In genomic region chr3:195086885-195087284, GRCh38 we compare ENCODE assay signal across 19 cellular contexts.
DNase-seq lines count a peak whose midpoint lies in the region; ATAC-seq, FAIRE-seq and TF ChIP-seq lines count a peak whose summit lies in the region.
"Had no signal": no experiment of that assay in that cellular context is flagged by ENCODE, and none has a peak within 500 bp of the region (broad histone marks: within the 10 kb centered on the region; RNA-seq: fewer than 3 reads in every experiment).

No MANE protein-coding gene starts in this region.

- TF ChIP-seq CTCF in K562 (IDR thresholded peaks at IDR 0.05 in 2 of 3, conservative IDR thresholded peaks at IDR 0.05 in 1 of 3; ENCODE audit: insufficient read depth in 2 of 3, low read depth in 1 of 3, low read length in 3 of 3) (no peak), left lung (IDR thresholded peaks at IDR 0.05) (no peak)

- H3K4me2 ChIP-seq in K562 (ENCODE audit: insufficient read depth, low read length) = no peak overlapping the region

- intact Hi-C loops in K562 (cut with micrococcal nuclease) = no loop called here
- intact Hi-C loops in left lung (cut with DNase I) = no loop called here

- no peaks in the 10 kb centered on the region for H3K36me3 Mint-ChIP-seq in stimulated activated memory B cell treated with anti-CD40 and anti-IgM and Interleukin-4, amounts not matched to agents 10 μg/mL and 1 μg/mL and 100 μg/mL, for 72 hours
- H3K36me3 Mint-ChIP-seq: CD4-positive, alpha-beta memory T cell had no signal

- H3K36me3 ChIP-seq in HUES48 (ENCODE audit: control insufficient read depth, insufficient read depth, low read length) (no peaks in the 10 kb centered on the region), K562 (ENCODE audit: control insufficient read depth, insufficient read depth, low read length) (no peaks in the 10 kb centered on the region), left lung (no peaks in the 10 kb centered on the region)
- H3K36me3 ChIP-seq: ovary had no signal

- H3K27me3 ChIP-seq in HUES48 (ENCODE audit: control insufficient read depth, insufficient read depth, low read length) (no peaks in the 10 kb centered on the region), K562 (ENCODE audit: control insufficient read depth in 2 of 2, insufficient read depth in 2 of 2, low read length in 2 of 2) (no peaks in the 10 kb centered on the region), left lung (no peaks in the 10 kb centered on the region)
- H3K27me3 ChIP-seq: body of pancreas, ovary had no signal

- TF ChIP-seq RAD21 in K562 (CRISPR knock-in tag; conservative IDR thresholded peaks at IDR 0.05 in 1 of 2, IDR thresholded peaks at IDR 0.05 in 1 of 2) = no peak

- H4K20me1 ChIP-seq in K562 (replicated peaks; ENCODE audit: control insufficient read depth, insufficient read depth, low read length) = no peaks in the 10 kb centered on the region

- H3K27ac ChIP-seq in HUES48 (ENCODE audit: low read depth, low read length) (no peak overlapping the region), K562 (ENCODE audit: extremely low read depth, low read depth, low read length) (no peak overlapping the region), left lung (no peak overlapping the region)
- H3K27ac ChIP-seq: body of pancreas, ovary, SK-N-MC had no signal

- POLR2A ChIA-PET in K562 (lab: Yijun Ruan, JAX) = interaction anchor here (1.0 kb wide), 1 partner anchor 30 kb away, joined by 3 read pairs; no protein-coding TSS in a partner anchor

- H3K9ac ChIP-seq in HUES48 (ENCODE audit: low read depth, low read length) (peak overlapping the region; percentile 77; the same call in 1 of the 2 replicates), K562 (ENCODE audit: insufficient read depth in 1 of 2, low read depth in 2 of 2, low read length in 2 of 2) (peak overlapping the region in 1 of 2 experiments; percentile 35; a peak in 2 of 4 replicates)

- no peaks in the 10 kb centered on the region for H3K9me1 ChIP-seq in K562 (ENCODE audit: control insufficient read depth, insufficient read depth, low read length)

- no peak overlapping the region for H2AFZ ChIP-seq in K562 (ENCODE audit: low read depth, low read length)

- peak overlapping the region; percentile 77 for H3K27ac Mint-ChIP-seq in stimulated activated memory B cell treated with anti-CD40 and anti-IgM and Interleukin-4, amounts not matched to agents 10 μg/mL and 1 μg/mL and 100 μg/mL, for 72 hours

- 0 out of 2 replicates have a peak overlapping the region, but pooled peaks have one; percentile 65 for H3K4me3 ChIP-seq in HUES48 (ENCODE audit: low read depth, low read length)
- no peak overlapping the region for H3K4me3 ChIP-seq in K562
- H3K4me3 ChIP-seq in left lung = no peak overlapping the region
- H3K4me3 ChIP-seq: body of pancreas, GM12878, SK-N-MC had no signal

- no peaks in the 10 kb centered on the region for H3K79me2 ChIP-seq in K562 (ENCODE audit: control insufficient read depth, insufficient read depth, low read length)

- H3K4me1 Mint-ChIP-seq in stimulated activated memory B cell treated with anti-CD40 and anti-IgM and Interleukin-4, amounts not matched to agents 10 μg/mL and 1 μg/mL and 100 μg/mL, for 72 hours = peaks cover 9% of the 10 kb centered on the region

- CTCF ChIA-PET in K562 (lab: Yijun Ruan, JAX; ENCODE audit: low intra/inter-chr PET ratio) = no interaction called here

- no peak for FAIRE-seq in K562 (lab: Jason Lieb, UNC)
- FAIRE-seq: GM12878 had no signal

- no peaks in the 10 kb centered on the region for H3K27me3 Mint-ChIP-seq in stimulated activated memory B cell treated with anti-CD40 and anti-IgM and Interleukin-4, amounts not matched to agents 10 μg/mL and 1 μg/mL and 100 μg/mL, for 72 hours
- H3K27me3 Mint-ChIP-seq: CD4-positive, alpha-beta memory T cell; stimulated activated naive B cell treated with anti-CD40 and anti-IgM and Interleukin-4, amounts not matched to agents 10 μg/mL and 1 μg/mL and 100 μg/mL, for 72 hours had no signal

- WGBS in K562 (ENCODE audit: insufficient coverage, low coverage, missing lambda C conversion rate) = 84% methylated on average over 9 of the region's 13 CpGs

- TF ChIP-seq POLR2A in K562 (conservative IDR thresholded peaks at IDR 0.05) = no peak

- H3K4me3 Mint-ChIP-seq in stimulated activated memory B cell treated with anti-CD40 and anti-IgM and Interleukin-4, amounts not matched to agents 10 μg/mL and 1 μg/mL and 100 μg/mL, for 72 hours = no peak overlapping the region

- no peak for TF ChIP-seq EP300 in K562 (IDR thresholded peaks at IDR 0.05; ENCODE audit: low read length)

- H3K4me1 ChIP-seq in HUES48 (ENCODE audit: control insufficient read depth, insufficient read depth, low read length) = peaks cover 6% of the 10 kb centered on the region
- H3K4me1 ChIP-seq in K562 (replicated peaks in 1 of 2; ENCODE audit: control insufficient read depth in 2 of 2, insufficient read depth in 2 of 2, low read length in 2 of 2) = peaks cover 0 to 23% of the 10 kb centered on the region in 2 experiments; a peak in 3 of 5 replicates
- peaks cover 0 to 4% of the 10 kb centered on the region in 2 donors for H3K4me1 ChIP-seq in left lung

- H3K9me3 Mint-ChIP-seq in stimulated activated memory B cell treated with anti-CD40 and anti-IgM and Interleukin-4, amounts not matched to agents 10 μg/mL and 1 μg/mL and 100 μg/mL, for 72 hours = no peaks in the 10 kb centered on the region
- H3K9me3 Mint-ChIP-seq: CD4-positive, alpha-beta memory T cell; stimulated activated naive B cell treated with anti-CD40 and anti-IgM and Interleukin-4, amounts not matched to agents 10 μg/mL and 1 μg/mL and 100 μg/mL, for 72 hours had no signal

- peak; percentile 68 for ATAC-seq in K562
- no peak for ATAC-seq in left lung
- ATAC-seq in stimulated activated memory B cell treated with anti-CD40 and anti-IgM and Interleukin-4, amounts not matched to agents 10 μg/mL and 1 μg/mL and 100 μg/mL, for 72 hours = no peak
- no peak for ATAC-seq in HG03097 (IDR thresholded peaks at IDR 0.05; ENCODE audit: low FRiP score, unreplicated experiment)
- no peak for ATAC-seq in GM21529 (IDR thresholded peaks at IDR 0.05; ENCODE audit: unreplicated experiment)
- ATAC-seq: body of pancreas; GM12878; stimulated activated naive B cell treated with anti-CD40 and anti-IgM and Interleukin-4, amounts not matched to agents 10 μg/mL and 1 μg/mL and 100 μg/mL, for 72 hours had no signal

- H3K9me3 ChIP-seq in HUES48 (ENCODE audit: control insufficient read depth, insufficient read depth, low read length) (no peaks in the 10 kb centered on the region), K562 (replicated peaks; ENCODE audit: control insufficient read depth, insufficient read depth, low read depth, low read length) (no peaks in the 10 kb centered on the region), left lung (no peaks in the 10 kb centered on the region)
- H3K9me3 ChIP-seq: body of pancreas, ovary had no signal

- in situ Hi-C loops in K562 (cut with MboI) = no loop called here

- DNase-seq in K562 (ENCODE audit: extremely low read depth in 1 of 4, low spot score in 3 of 4) (no peak), left lung (peak; percentile 11 to 65), C1 segment of cervical spinal cord (lab: John Stamatoyannopoulos, UW) (no peak)
- DNase-seq: activated CD8-positive, alpha-beta memory T cell treated with anti-CD3 and anti-CD28 coated beads for 24 hours; body of pancreas; CD4-positive, alpha-beta memory T cell; hypothalamus; mammary epithelial cell; NCI-H1694; NCI-H524; OCI-M1; ovary; stimulated activated naive B cell treated with anti-CD40 and anti-IgM and Interleukin-4, amounts not matched to agents 10 μg/mL and 1 μg/mL and 100 μg/mL, for 72 hours had no signal

- BruUV-seq in K562 (replicated peaks; lab: Mats Ljungman, UMichigan) = no TSS peak

TF ChIP-seq in K562, 482 proteins besides CTCF, POLR2A, EP300 and RAD21:
- TF ChIP-seq THRAP3 (IDR thresholded peaks at IDR 0.05; ENCODE audit: borderline replicate concordance) = no peak
- TF ChIP-seq BRCA1 (IDR thresholded peaks at IDR 0.05) = no peak
- no peak for TF ChIP-seq BRCA1 (CRISPR knock-in tag; IDR thresholded peaks at IDR 0.05)

Comparison
In these comparisons a context has a peak if more than half of its experiments do, and no peak if none do; other contexts are left out.
1. DNase-seq: peak in left lung (2 of 2); none in K562 (0 of 4) and C1 segment of cervical spinal cord (0 of 14).